In the genomic region with DNA sequence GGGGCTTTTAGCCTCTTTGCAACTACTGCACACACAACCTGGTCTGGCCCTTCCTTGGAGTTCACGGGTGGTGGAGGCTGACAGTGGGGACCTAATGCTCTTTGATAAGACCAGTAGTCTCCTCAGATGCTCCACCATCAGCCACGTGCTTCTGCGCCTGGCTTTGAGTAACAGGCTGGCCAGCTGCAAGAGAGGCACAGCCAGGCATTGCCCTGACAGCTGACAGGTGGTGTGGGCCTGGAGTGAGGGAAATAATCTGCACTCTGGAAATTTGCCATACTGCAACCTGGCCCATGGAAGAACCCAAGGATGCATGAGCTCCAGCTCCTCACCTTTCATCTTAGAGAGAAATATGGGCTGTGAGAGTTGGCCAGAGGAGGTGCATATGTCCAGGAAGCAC, we compare ENCODE assay signal across 11 cellular contexts.
A peak's percentile ranks its signal among the peaks of the same experiment; 100 is the strongest.
DNase-seq lines count a peak whose midpoint lies in the region; TF ChIP-seq lines count a peak whose summit lies in the region.
"Had no signal": no experiment of that assay in that cellular context is flagged by ENCODE, and none has a peak within 500 bp of the region (broad histone marks: within the 10 kb centered on the region; RNA-seq: fewer than 3 reads in every experiment).

No MANE protein-coding gene starts in this region.

- no peak overlapping the region for H3K27ac ChIP-seq in SJCRH30
- H3K27ac ChIP-seq: A549, BLaER1, GM23248 had no signal

- POLR2A ChIA-PET in GM10248 (lab: Yijun Ruan, JAX) = no interaction called here

- DNase-seq in NCI-H82 (lab: John Stamatoyannopoulos, UW) (peak; percentile 30), NCI-H82 treated with DMSO at 0.1 percent for 48 hours (lab: John Stamatoyannopoulos, UW; ENCODE audit: unreplicated experiment) (no peak), NCI-H446 (lab: John Stamatoyannopoulos, UW) (peak; percentile 10 to 70), SJCRH30 (peak; percentile 44 to 61), GM10248 (ENCODE audit: extremely low spot score) (no peak), T-helper 2 cell (no peak), AG20443 (ENCODE audit: low spot score) (no peak)
- DNase-seq: DMS79, GM23248 had no signal

- TF ChIP-seq CTCF in GM10248 (IDR thresholded peaks at IDR 0.05; ENCODE audit: control extremely low read depth, extremely low read depth, low read depth, missing control alignments) = no peak

- no peaks in the 10 kb centered on the region for H3K27me3 ChIP-seq in SJCRH30
- H3K27me3 ChIP-seq: BLaER1 had no signal

- H3K9me3 ChIP-seq in SJCRH30 (replicated peaks) = no peaks in the 10 kb centered on the region
- H3K9me3 ChIP-seq: A549, BLaER1 had no signal

- H3K4me3 ChIP-seq in SJCRH30 = no peak overlapping the region
- H3K4me3 ChIP-seq: A549, BLaER1, GM23248 had no signal

- H3K4me1 ChIP-seq in SJCRH30 = peaks cover 20% of the 10 kb centered on the region
- H3K4me1 ChIP-seq: A549 had no signal

- H3K36me3 ChIP-seq in SJCRH30 = no peaks in the 10 kb centered on the region
- H3K36me3 ChIP-seq: BLaER1 had no signal

- CTCF ChIA-PET in GM10248 (lab: Yijun Ruan, JAX) = no interaction called here

Comparison
In these comparisons a context has a peak if more than half of its experiments do, and no peak if none do; other contexts are left out.
1. DNase-seq: peak in NCI-H82 (single experiment), NCI-H446 (2 of 2) and SJCRH30 (2 of 2); none in NCI-H82 treated with DMSO at 0.1 percent for 48 hours (single experiment), GM10248 (single experiment), T-helper 2 cell (0 of 5) and AG20443 (single experiment).